Comparison of ENCODE assay signal across 1 cellular context in the genomic region with DNA sequence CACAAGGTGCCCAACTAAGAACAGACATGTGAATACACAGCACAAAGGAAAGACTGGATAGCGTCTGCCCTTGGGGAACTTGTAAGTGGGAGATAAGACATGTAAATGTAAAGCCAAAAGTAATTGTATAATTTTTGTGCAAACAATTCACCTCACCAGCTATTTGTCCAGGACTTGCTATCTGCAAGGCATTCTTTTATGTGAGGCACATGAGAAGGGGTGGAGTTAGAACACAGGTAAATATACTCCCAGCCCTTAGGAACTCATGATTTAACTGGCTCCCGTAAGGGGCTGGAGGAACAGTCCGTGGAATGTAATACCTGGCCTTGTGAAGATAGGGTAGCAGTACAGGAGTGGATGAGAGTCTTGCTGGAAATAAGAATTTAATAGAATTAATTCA.
TF ChIP-seq lines count a peak whose summit lies in the region.

No MANE protein-coding gene starts in this region.

TF ChIP-seq in WTC11, 78 proteins besides CTCF, POLR2A, EP300 and RAD21 (continued from another document):
- TF ChIP-seq, protein P1, sequence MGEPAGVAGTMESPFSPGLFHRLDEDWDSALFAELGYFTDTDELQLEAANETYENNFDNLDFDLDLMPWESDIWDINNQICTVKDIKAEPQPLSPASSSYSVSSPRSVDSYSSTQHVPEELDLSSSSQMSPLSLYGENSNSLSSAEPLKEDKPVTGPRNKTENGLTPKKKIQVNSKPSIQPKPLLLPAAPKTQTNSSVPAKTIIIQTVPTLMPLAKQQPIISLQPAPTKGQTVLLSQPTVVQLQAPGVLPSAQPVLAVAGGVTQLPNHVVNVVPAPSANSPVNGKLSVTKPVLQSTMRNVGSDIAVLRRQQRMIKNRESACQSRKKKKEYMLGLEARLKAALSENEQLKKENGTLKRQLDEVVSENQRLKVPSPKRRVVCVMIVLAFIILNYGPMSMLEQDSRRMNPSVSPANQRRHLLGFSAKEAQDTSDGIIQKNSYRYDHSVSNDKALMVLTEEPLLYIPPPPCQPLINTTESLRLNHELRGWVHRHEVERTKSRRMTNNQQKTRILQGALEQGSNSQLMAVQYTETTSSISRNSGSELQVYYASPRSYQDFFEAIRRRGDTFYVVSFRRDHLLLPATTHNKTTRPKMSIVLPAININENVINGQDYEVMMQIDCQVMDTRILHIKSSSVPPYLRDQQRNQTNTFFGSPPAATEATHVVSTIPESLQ (CRISPR knock-in tag; IDR thresholded peaks at IDR 0.05), result no peak
- TF ChIP-seq JAZF1 (CRISPR knock-in tag; IDR thresholded peaks at IDR 0.05), result no peak
- TF ChIP-seq PRRX2 (CRISPR knock-in tag; IDR thresholded peaks at IDR 0.05), result no peak
- no peak for TF ChIP-seq ZNF263 (CRISPR knock-in tag; IDR thresholded peaks at IDR 0.05; ENCODE audit: low read depth)
- TF ChIP-seq ATF1 (CRISPR knock-in tag; IDR thresholded peaks at IDR 0.05), result no peak
- TF ChIP-seq, protein P2, sequence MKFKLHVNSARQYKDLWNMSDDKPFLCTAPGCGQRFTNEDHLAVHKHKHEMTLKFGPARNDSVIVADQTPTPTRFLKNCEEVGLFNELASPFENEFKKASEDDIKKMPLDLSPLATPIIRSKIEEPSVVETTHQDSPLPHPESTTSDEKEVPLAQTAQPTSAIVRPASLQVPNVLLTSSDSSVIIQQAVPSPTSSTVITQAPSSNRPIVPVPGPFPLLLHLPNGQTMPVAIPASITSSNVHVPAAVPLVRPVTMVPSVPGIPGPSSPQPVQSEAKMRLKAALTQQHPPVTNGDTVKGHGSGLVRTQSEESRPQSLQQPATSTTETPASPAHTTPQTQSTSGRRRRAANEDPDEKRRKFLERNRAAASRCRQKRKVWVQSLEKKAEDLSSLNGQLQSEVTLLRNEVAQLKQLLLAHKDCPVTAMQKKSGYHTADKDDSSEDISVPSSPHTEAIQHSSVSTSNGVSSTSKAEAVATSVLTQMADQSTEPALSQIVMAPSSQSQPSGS (CRISPR knock-in tag; IDR thresholded peaks at IDR 0.05; ENCODE audit: borderline replicate concordance, low read depth), result no peak
- TF ChIP-seq MXD4 (CRISPR knock-in tag; IDR thresholded peaks at IDR 0.05; ENCODE audit: borderline replicate concordance), result no peak
- TF ChIP-seq, protein P3, sequence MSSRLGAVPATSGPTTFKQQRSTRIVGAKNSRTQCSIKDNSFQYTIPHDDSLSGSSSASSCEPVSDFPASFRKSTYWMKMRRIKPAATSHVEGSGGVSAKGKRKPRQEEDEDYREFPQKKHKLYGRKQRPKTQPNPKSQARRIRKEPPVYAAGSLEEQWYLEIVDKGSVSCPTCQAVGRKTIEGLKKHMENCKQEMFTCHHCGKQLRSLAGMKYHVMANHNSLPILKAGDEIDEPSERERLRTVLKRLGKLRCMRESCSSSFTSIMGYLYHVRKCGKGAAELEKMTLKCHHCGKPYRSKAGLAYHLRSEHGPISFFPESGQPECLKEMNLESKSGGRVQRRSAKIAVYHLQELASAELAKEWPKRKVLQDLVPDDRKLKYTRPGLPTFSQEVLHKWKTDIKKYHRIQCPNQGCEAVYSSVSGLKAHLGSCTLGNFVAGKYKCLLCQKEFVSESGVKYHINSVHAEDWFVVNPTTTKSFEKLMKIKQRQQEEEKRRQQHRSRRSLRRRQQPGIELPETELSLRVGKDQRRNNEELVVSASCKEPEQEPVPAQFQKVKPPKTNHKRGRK (CRISPR knock-in tag; IDR thresholded peaks at IDR 0.05; ENCODE audit: borderline replicate concordance), result no peak
